9 cellular contexts compared by ENCODE assay signal in genomic region chr21:44949161-44950015, GRCh38. TPM values are rescaled to one million over a fixed set of nuclear protein-coding genes. Genes with fewer than 3 reads are reported as not detected.
DNase-seq lines count a peak whose midpoint lies in the region; ATAC-seq, FAIRE-seq and TF ChIP-seq lines count a peak whose summit lies in the region.
"Had no signal": no experiment of that assay in that cellular context is flagged by ENCODE, and none has a peak within 500 bp of the region (broad histone marks: within the 10 kb centered on the region; RNA-seq: fewer than 3 reads in every experiment).

No MANE protein-coding gene starts in this region.

- no peak for TF ChIP-seq EP300 in GM12878 (IDR thresholded peaks at IDR 0.05; ENCODE audit: borderline replicate concordance in 1 of 2, control insufficient read depth in 1 of 2, low read depth in 2 of 2, low read length in 2 of 2)

- ATAC-seq in GM12878 (peak; percentile 96), GM19452 (IDR thresholded peaks at IDR 0.05; ENCODE audit: unreplicated experiment) (no peak)

- H3K36me3 ChIP-seq in GM12878 (ENCODE audit: control insufficient read depth in 2 of 2, insufficient read depth in 2 of 2, low read length in 1 of 2) = peaks cover 6 to 34% of the 10 kb centered on the region in 2 experiments; a peak in 3 of 4 replicates
- peaks cover 26% of the 10 kb centered on the region for H3K36me3 ChIP-seq in iPS DF 6.9 (ENCODE audit: control insufficient read depth, insufficient read depth, low read length)

- H3K4me2 ChIP-seq in GM12878 (ENCODE audit: control insufficient read depth, insufficient read depth) = no peak overlapping the region

- TF ChIP-seq RAD21 in GM12878 (IDR thresholded peaks at IDR 0.05; ENCODE audit: insufficient read depth, low read depth, low read length) = peak; percentile 91

- no peak for TF ChIP-seq POLR2A in GM12878 (IDR thresholded peaks at IDR 0.05; ENCODE audit: low read depth, low read length)

- peaks cover 6% of the 10 kb centered on the region; the same call in 1 of the 2 replicates for H4K20me1 ChIP-seq in GM12878 (ENCODE audit: control insufficient read depth, insufficient read depth)

- H3K27me3 ChIP-seq in GM12878 (replicated peaks in 1 of 2; ENCODE audit: control insufficient read depth in 2 of 2, insufficient read depth in 2 of 2, low read length in 1 of 2) = no peaks in the 10 kb centered on the region
- no peaks in the 10 kb centered on the region for H3K27me3 ChIP-seq in iPS DF 6.9 (ENCODE audit: control insufficient read depth, insufficient read depth, low read length)

- H3K4me1 ChIP-seq in GM12878 (ENCODE audit: control insufficient read depth, insufficient read depth, low read length) (no peaks in the 10 kb centered on the region), iPS DF 6.9 (ENCODE audit: control insufficient read depth, insufficient read depth, low read length) (peaks cover 2% of the 10 kb centered on the region; the same call in 1 of the 2 replicates)

- intact Hi-C loops in GM12878 (cut with micrococcal nuclease; ENCODE audit: unreplicated experiment) = loop anchor here (1.0 kb wide), 2 partner anchors 179 to 188 kb away; no protein-coding TSS in a partner anchor

- H3K27ac ChIP-seq in GM12878 (ENCODE audit: control insufficient read depth, insufficient read depth) (no peak overlapping the region), iPS DF 6.9 (ENCODE audit: low read length) (no peak overlapping the region)

- in situ Hi-C loops in GM12878 (cut with MboI) = loop anchor here (5.0 kb wide), 2 partner anchors 178 to 878 kb away; no protein-coding TSS in a partner anchor

- POLR2A ChIA-PET in GM12878 (lab: Charles Lee) = interaction anchor here (0.6 to 1.0 kb wide), 3 partner anchors 79 to 179 kb away, joined by 3 to 4 read pairs (median 3); no protein-coding TSS in a partner anchor

- DNase-seq in DMS153 treated with DMSO at 0.1 percent for 48 hours (lab: John Stamatoyannopoulos, UW; ENCODE audit: unreplicated experiment) (peak; percentile 26), DMS153 (lab: John Stamatoyannopoulos, UW) (no peak), HuH-7 (ENCODE audit: low spot score) (peak; percentile 98), T1000 (lab: John Stamatoyannopoulos, UW) (peak; percentile 31), GM12878 (ENCODE audit: low read depth, low spot score) (no peak), iPS DF 6.9 (ENCODE audit: low read depth, low spot score) (peak; percentile 85)
- peak in 2 of 3 donors; percentile 75 for DNase-seq in stimulated activated CD4-positive, alpha-beta T cell treated with anti-CD3 and anti-CD28 coated beads, Interleukin-12 subunit alpha, Interleukin-12 subunit beta, amount 100 ng/mL, for 48 hours (ENCODE audit: low read depth in 2 of 3, low spot score in 1 of 3)

- H3K9ac ChIP-seq in GM12878 (ENCODE audit: control insufficient read depth, insufficient read depth, low read length) = no peak overlapping the region

- BruUV-seq in GM12878 (replicated peaks; lab: Mats Ljungman, UMichigan) = no TSS peak

- peak; percentile 90 to 96 (median 95); a peak in 5 of 6 replicates for TF ChIP-seq CTCF in GM12878 (IDR thresholded peaks at IDR 0.05 in 2 of 3, conservative IDR thresholded peaks at IDR 0.05 in 1 of 3; ENCODE audit: control insufficient read depth in 2 of 3, extremely low read depth in 1 of 3, insufficient read depth in 1 of 3, low read depth in 3 of 3, low read length in 3 of 3)

- peak; percentile 23 for FAIRE-seq in GM12878 (lab: Jason Lieb, UNC)
- FAIRE-seq: islet of Langerhans had no signal

- H3K9me3 ChIP-seq in GM12878 (replicated peaks; ENCODE audit: control insufficient read depth, insufficient read depth, low read length) (no peaks in the 10 kb centered on the region), iPS DF 6.9 (ENCODE audit: control insufficient read depth, insufficient read depth, low read length) (no peaks in the 10 kb centered on the region)

- CTCF ChIA-PET in GM12878 (lab: Yijun Ruan, JAX) = interaction anchor here (0.6 to 11.8 kb wide), 29 partner anchors 8 to 615 kb away, joined by 3 to 235 read pairs (median 4); partner anchors contain the start of gene SLX9

- H2AFZ ChIP-seq in GM12878 (ENCODE audit: control insufficient read depth, low read depth, low read length) = no peak overlapping the region

- RAD21 ChIA-PET in GM12878 (lab: Charles Lee; ENCODE audit: unreplicated experiment) = interaction anchor here (0.7 to 11.2 kb wide), 10 partner anchors 9 to 338 kb away, joined by 3 to 141 read pairs (median 5); partner anchors contain the start of genes POFUT2 and SLX9

- WGBS in GM12878 (ENCODE audit: insufficient coverage, insufficient replicate concordance, low lambda C conversion rate, missing lambda C conversion rate) = 53% methylated on average over 39 of the region's 39 CpGs
- no CpG with 5 or more reads among the region's 39 CpGs for WGBS in iPS DF 6.9 (ENCODE audit: insufficient coverage, insufficient read length)

- SMC1A ChIA-PET in GM12878 (lab: Charles Lee; ENCODE audit: uncharacterized antibody, unreplicated experiment) = interaction anchor here (0.7 to 12.3 kb wide), 11 partner anchors 8 to 191 kb away, joined by 3 to 153 read pairs (median 4); partner anchors contain the start of gene UBE2G2

- H3K79me2 ChIP-seq in GM12878 (ENCODE audit: control insufficient read depth, insufficient read depth, low read length) = peaks cover 5% of the 10 kb centered on the region

- H3K4me3 ChIP-seq in GM12878 (no peak overlapping the region), iPS DF 6.9 (ENCODE audit: low read length) (no peak overlapping the region)

TF ChIP-seq in GM12878, 131 proteins besides CTCF, POLR2A, EP300 and RAD21 (continues in another document):
- TF ChIP-seq HDGF (IDR thresholded peaks at IDR 0.05) = peak; percentile 73; the same call in 1 of the 2 replicates
- TF ChIP-seq NR2F1 (conservative IDR thresholded peaks at IDR 0.05) = peak; percentile 92
- no peak for TF ChIP-seq BCL11A (IDR thresholded peaks at IDR 0.05; ENCODE audit: low read depth, low read length)
- TF ChIP-seq MTA2 (IDR thresholded peaks at IDR 0.05; ENCODE audit: low read depth) = no peak
- TF ChIP-seq SMC3 (IDR thresholded peaks at IDR 0.05; ENCODE audit: borderline replicate concordance, low read length) = peak; percentile 89
- no peak for TF ChIP-seq SRF (IDR thresholded peaks at IDR 0.05; ENCODE audit: low read depth in 2 of 2, low read length in 2 of 2)
- no peak for TF ChIP-seq USF2 (IDR thresholded peaks at IDR 0.05; ENCODE audit: borderline replicate concordance, low read depth, low read length)
- TF ChIP-seq RB1 (IDR thresholded peaks at IDR 0.05; ENCODE audit: borderline replicate concordance) = 0 out of 2 replicates have a peak, but pooled peaks have one; percentile 49
- TF ChIP-seq IKZF1 (conservative IDR thresholded peaks at IDR 0.05) = peak; percentile 39
- TF ChIP-seq IKZF2 (IDR thresholded peaks at IDR 0.05) = peak in 1 of 2 experiments; percentile 21; a peak in 1 of 4 replicates
- TF ChIP-seq BHLHE40 (IDR thresholded peaks at IDR 0.05; ENCODE audit: borderline replicate concordance in 1 of 2, low read depth in 2 of 2, low read length in 1 of 2) = peak in 1 of 2 experiments; percentile 45; a peak in 1 of 4 replicates
- no peak for TF ChIP-seq SUPT20H (IDR thresholded peaks at IDR 0.05; ENCODE audit: borderline replicate concordance, control insufficient read depth, low read depth, low read length)

RNA-seq across cellular contexts. Expression of gene SLX9, which starts 9.6 kb away (rescaled TPM):
- 6.2 and 8.6 TPM in 2 replicates for total RNA-seq in GM12878 (2013; cell fraction: nucleolus; rRNA removed)
- total RNA-seq in GM12878 (2014; rRNA removed) (39.4 and 40.2 TPM in 2 replicates), GM12878 (2014; rRNA removed; fragmentation: Illumina TruSeq; extraction: Trizol) (17.0 and 18.0 TPM in 2 replicates), GM12878 (2021) (81.3 and 83.2 TPM in 2 replicates)
- 6.3 TPM for polyA plus RNA-seq in GM12878 (2011; ENCODE audit: low read depth)
- polyA plus RNA-seq in GM12878 (2011; rRNA removed) (14.8 and 27.7 TPM in 2 replicates), GM12878 (2014; fragmentation: Illumina TruSeq; extraction: Trizol) (1.7 and 5.9 TPM in 2 replicates), GM12878 (2014; fragmentation: Nextera tagmentation; extraction: Ambion mirVana) (1 to 10 TPM in 1 of 2 experiments, under 1 TPM in 1; 0.69 to 5.5 TPM), GM12878 (2014; rRNA removed) (53.6 and 62.2 TPM in 2 replicates), GM12878 (2016; fragmentation: Nextera tagmentation; extraction: Ambion mirVana) (10 to 100 TPM; 69.2 to 75.5 TPM)
- polyA plus RNA-seq in GM12878 (2011; cell fraction: cytosol; rRNA removed) = 32.2 and 59.0 TPM in 2 replicates
- 33.4 and 49.2 TPM in 2 replicates for polyA plus RNA-seq in GM12878 (2011; cell fraction: nucleus; rRNA removed)
- 22.6 and 22.7 TPM in 2 replicates for polyA plus RNA-seq in GM12878 (2012)
- polyA minus RNA-seq in GM12878 (2011; rRNA and poly(A)+ RNA removed) = 10.2 and 16.9 TPM in 2 replicates
- 12.4 and 18.7 TPM in 2 replicates for polyA minus RNA-seq in GM12878 (2011; cell fraction: cytosol; rRNA and poly(A)+ RNA removed)
- polyA minus RNA-seq in GM12878 (2011; cell fraction: nucleus; rRNA and poly(A)+ RNA removed) = 2.8 and 6.0 TPM in 2 replicates

RNA-seq across cellular contexts. Expression of gene ITGB2, which starts 28.7 kb away (rescaled TPM):
- total RNA-seq in GM12878 (2013; cell fraction: nucleolus; rRNA removed) = 316 and 431 TPM in 2 replicates
- total RNA-seq in GM12878 (2014; rRNA removed) = 85.3 and 101 TPM in 2 replicates
- total RNA-seq in GM12878 (2014; rRNA removed; fragmentation: Illumina TruSeq; extraction: Trizol) = 25.2 and 31.3 TPM in 2 replicates
- total RNA-seq in GM12878 (2021) = 162 and 172 TPM in 2 replicates
- polyA plus RNA-seq in GM12878 (2011; ENCODE audit: low read depth) = 46.7 TPM
- 31.3 and 57.2 TPM in 2 replicates for polyA plus RNA-seq in GM12878 (2011; rRNA removed)
- 131 and 135 TPM in 2 replicates for polyA plus RNA-seq in GM12878 (2011; cell fraction: cytosol; rRNA removed)
- polyA plus RNA-seq in GM12878 (2011; cell fraction: nucleus; rRNA removed) = 271 and 308 TPM in 2 replicates
- 78.4 and 88.1 TPM in 2 replicates for polyA plus RNA-seq in GM12878 (2012)
- 17.2 and 38.7 TPM in 2 replicates for polyA plus RNA-seq in GM12878 (2014; fragmentation: Illumina TruSeq; extraction: Trizol)
- 10 to 100 TPM in 1 of 2 experiments, 1 to 10 TPM in 1; 8.0 to 19.8 TPM for polyA plus RNA-seq in GM12878 (2014; fragmentation: Nextera tagmentation; extraction: Ambion mirVana)
- polyA plus RNA-seq in GM12878 (2014; rRNA removed) = 60.6 and 67.5 TPM in 2 replicates
- 100 to 1,000 TPM; 120 to 128 TPM for polyA plus RNA-seq in GM12878 (2016; fragmentation: Nextera tagmentation; extraction: Ambion mirVana)
- polyA minus RNA-seq in GM12878 (2011; rRNA and poly(A)+ RNA removed) = 34.5 and 84.6 TPM in 2 replicates
- 49.2 and 68.0 TPM in 2 replicates for polyA minus RNA-seq in GM12878 (2011; cell fraction: cytosol; rRNA and poly(A)+ RNA removed)
- polyA minus RNA-seq in GM12878 (2011; cell fraction: nucleus; rRNA and poly(A)+ RNA removed) = 58.9 and 82.0 TPM in 2 replicates

Comparison
In these comparisons a context has a peak if more than half of its experiments do, and no peak if none do; other contexts are left out.
1. DNase-seq: peak in DMS153 treated with DMSO at 0.1 percent for 48 hours (single experiment), HuH-7 (single experiment), T1000 (single experiment), iPS DF 6.9 (single experiment) and stimulated activated CD4-positive, alpha-beta T cell treated with anti-CD3 and anti-CD28 coated beads, Interleukin-12 subunit alpha, Interleukin-12 subunit beta, amount 100 ng/mL, for 48 hours (2 of 3); none in DMS153 (single experiment) and GM12878 (single experiment).